ENCODE assay signal across 7 cellular contexts in genomic region chr1:16915627-16915973, GRCh38. TPM values are rescaled to one million over a fixed set of nuclear protein-coding genes. Genes with fewer than 3 reads are reported as not detected.
A peak's percentile ranks its signal among the peaks of the same experiment; 100 is the strongest.
DNase-seq lines count a peak whose midpoint lies in the region; ATAC-seq and TF ChIP-seq lines count a peak whose summit lies in the region.

No MANE protein-coding gene starts in this region.

- H3K27ac Mint-ChIP-seq in Caco-2 (ENCODE audit: unreplicated experiment): no peak overlapping the region
- peak overlapping the region; percentile 68 for H3K27ac Mint-ChIP-seq in activated T-helper 2 cell treated with anti-CD3 and anti-CD28 coated beads, Interferon-gamma antibody, Interleukin-2, Interleukin-4, amounts not matched to agents 10 μg/mL and 5 μg/mL and 100 μg/mL, durations not matched to agents 14 hours and 24 hours and 36 hours
- H3K27ac Mint-ChIP-seq in naive B cell: peak overlapping the region in 2 of 6 donors; percentile 70 to 90

- H3K4me3 Mint-ChIP-seq in Caco-2 (ENCODE audit: unreplicated experiment) (peak overlapping the region; percentile 85), naive B cell (peak overlapping the region; percentile 87 to 96 (median 92))
- peak overlapping the region; percentile 90 for H3K4me3 Mint-ChIP-seq in activated T-helper 2 cell treated with anti-CD3 and anti-CD28 coated beads, Interferon-gamma antibody, Interleukin-2, Interleukin-4, amounts not matched to agents 10 μg/mL and 5 μg/mL and 100 μg/mL, durations not matched to agents 14 hours and 24 hours and 36 hours (ENCODE audit: low read depth)

- TF ChIP-seq CTCF in Caco-2 (IDR thresholded peaks at IDR 0.05; ENCODE audit: insufficient read depth in 1 of 2, low read depth in 1 of 2, low read length in 1 of 2, severe bottlenecking in 1 of 2, unreplicated experiment in 1 of 2): no peak

- intact Hi-C loops in Caco-2 (cut with micrococcal nuclease; ENCODE audit: unreplicated experiment): no loop called here
- intact Hi-C loops in activated T-helper 2 cell treated with anti-CD3 and anti-CD28 coated beads, Interferon-gamma antibody, Interleukin-2, Interleukin-4, amounts not matched to agents 10 μg/mL and 5 μg/mL and 100 μg/mL, durations not matched to agents 14 hours and 24 hours and 36 hours (cut with micrococcal nuclease): no loop called here

- H3K4me1 Mint-ChIP-seq in Caco-2 (ENCODE audit: low read depth, unreplicated experiment) (peaks cover 10% of the 10 kb centered on the region), naive B cell (peaks cover 29 to 41% (median 36%) of the 10 kb centered on the region in 3 donors)
- H3K4me1 Mint-ChIP-seq in activated T-helper 2 cell treated with anti-CD3 and anti-CD28 coated beads, Interferon-gamma antibody, Interleukin-2, Interleukin-4, amounts not matched to agents 10 μg/mL and 5 μg/mL and 100 μg/mL, durations not matched to agents 14 hours and 24 hours and 36 hours (ENCODE audit: low read depth): peaks cover 19% of the 10 kb centered on the region

- H3K4me1 ChIP-seq in Caco-2 (peaks cover 4% of the 10 kb centered on the region; the same call in 1 of the 2 replicates), neuronal stem cell (ENCODE audit: control insufficient read depth in 2 of 2, insufficient read depth in 1 of 2, low read depth in 1 of 2, low read length in 2 of 2) (peaks cover 5 to 6% of the 10 kb centered on the region in 2 donors)

- no peak overlapping the region for H3K4ac ChIP-seq in neuronal stem cell (ENCODE audit: low read length)

- no peak overlapping the region for H3K9ac ChIP-seq in neuronal stem cell (ENCODE audit: low read depth, low read length, poor library complexity)

- ATAC-seq in naive B cell (ENCODE audit: low read depth in 2 of 2): no peak
- ATAC-seq in HG03457 (IDR thresholded peaks at IDR 0.05; ENCODE audit: unreplicated experiment): no peak

- peaks cover 2% of the 10 kb centered on the region for H3K79me1 ChIP-seq in neuronal stem cell (ENCODE audit: low read depth, low read length)

- no CpG with 5 or more reads among the region's 4 CpGs for WGBS in neuronal stem cell (ENCODE audit: extremely low coverage in 2 of 2, insufficient read length in 2 of 2, insufficient replicate concordance in 1 of 2), 2 donors

- no peaks in the 10 kb centered on the region for H3K9me3 ChIP-seq in Caco-2
- no peaks in the 10 kb centered on the region for H3K9me3 ChIP-seq in neuronal stem cell (replicated peaks in 1 of 2; ENCODE audit: control insufficient read depth in 2 of 2, insufficient read depth in 1 of 2, low read depth in 1 of 2, low read length in 2 of 2)

- H3K14ac ChIP-seq in neuronal stem cell (ENCODE audit: low read length): no peak overlapping the region

- no peak overlapping the region for H3K18ac ChIP-seq in neuronal stem cell (ENCODE audit: low read length)

- BruUV-seq in Caco-2 (replicated peaks; lab: Mats Ljungman, UMichigan): no TSS peak

- peaks cover 6% of the 10 kb centered on the region for H3K36me3 Mint-ChIP-seq in Caco-2 (ENCODE audit: insufficient read depth, unreplicated experiment)
- H3K36me3 Mint-ChIP-seq in activated T-helper 2 cell treated with anti-CD3 and anti-CD28 coated beads, Interferon-gamma antibody, Interleukin-2, Interleukin-4, amounts not matched to agents 10 μg/mL and 5 μg/mL and 100 μg/mL, durations not matched to agents 14 hours and 24 hours and 36 hours (ENCODE audit: low read depth): no peaks in the 10 kb centered on the region
- no peaks in the 10 kb centered on the region for H3K36me3 Mint-ChIP-seq in naive B cell

- CTCF ChIA-PET in Caco-2 (lab: Charles Lee): no interaction called here
- CTCF ChIA-PET in HEK293T (lab: Yijun Ruan, JAX): interaction anchor here (0.6 to 1.3 kb wide), 6 partner anchors 10 to 280 kb away, joined by 3 to 9 read pairs (median 5); no protein-coding TSS in a partner anchor

- no peak overlapping the region for H3K23ac ChIP-seq in neuronal stem cell (ENCODE audit: low read depth, low read length, poor library complexity)

- H4K91ac ChIP-seq in neuronal stem cell (ENCODE audit: low read depth, low read length, poor library complexity): no peak overlapping the region

- H3K9me3 Mint-ChIP-seq in Caco-2 (ENCODE audit: unreplicated experiment) (no peaks in the 10 kb centered on the region), naive B cell (no peaks in the 10 kb centered on the region)
- no peaks in the 10 kb centered on the region for H3K9me3 Mint-ChIP-seq in activated T-helper 2 cell treated with anti-CD3 and anti-CD28 coated beads, Interferon-gamma antibody, Interleukin-2, Interleukin-4, amounts not matched to agents 10 μg/mL and 5 μg/mL and 100 μg/mL, durations not matched to agents 14 hours and 24 hours and 36 hours

- no peak overlapping the region for H3K4me3 ChIP-seq in Caco-2 (ENCODE audit: low read depth, low read length)
- H3K4me3 ChIP-seq in neuronal stem cell (ENCODE audit: low read length in 2 of 2): no peak overlapping the region

- H2AFZ ChIP-seq in neuronal stem cell (ENCODE audit: low read length): no peak overlapping the region

- H2BK12ac ChIP-seq in neuronal stem cell (ENCODE audit: low read length): no peak overlapping the region

- H2AK5ac ChIP-seq in neuronal stem cell (ENCODE audit: low read depth, low read length): no peak overlapping the region

- H3K27me3 ChIP-seq in Caco-2 (replicated peaks; ENCODE audit: control insufficient read depth, insufficient read depth, low read length) (no peaks in the 10 kb centered on the region), neuronal stem cell (ENCODE audit: control insufficient read depth in 3 of 3, insufficient read depth in 3 of 3, low read depth in 1 of 3, low read length in 3 of 3) (no peaks in the 10 kb centered on the region)

- no peak overlapping the region for H2BK15ac ChIP-seq in neuronal stem cell (ENCODE audit: low read length)

- H4K8ac ChIP-seq in neuronal stem cell (ENCODE audit: low read depth, low read length): no peak overlapping the region

- H2BK5ac ChIP-seq in neuronal stem cell (ENCODE audit: low read length): no peak overlapping the region

- DNase-seq in Caco-2 (no peak), HEK293T (ENCODE audit: extremely low spot score) (no peak), naive B cell (no peak), neuronal stem cell (ENCODE audit: low spot score) (no peak), COLO668 (lab: John Stamatoyannopoulos, UW; ENCODE audit: unreplicated experiment) (no peak)
- no peak for DNase-seq in activated T-helper 2 cell treated with anti-CD3 and anti-CD28 coated beads, Interferon-gamma antibody, Interleukin-2, Interleukin-4, amounts not matched to agents 10 μg/mL and 5 μg/mL and 100 μg/mL, durations not matched to agents 14 hours and 24 hours and 36 hours (ENCODE audit: low spot score)

- no peaks in the 10 kb centered on the region for H3K27me3 Mint-ChIP-seq in Caco-2 (ENCODE audit: insufficient read depth, unreplicated experiment)
- peaks cover 7% of the 10 kb centered on the region for H3K27me3 Mint-ChIP-seq in activated T-helper 2 cell treated with anti-CD3 and anti-CD28 coated beads, Interferon-gamma antibody, Interleukin-2, Interleukin-4, amounts not matched to agents 10 μg/mL and 5 μg/mL and 100 μg/mL, durations not matched to agents 14 hours and 24 hours and 36 hours (ENCODE audit: low read depth)
- no peaks in the 10 kb centered on the region for H3K27me3 Mint-ChIP-seq in naive B cell

- POLR2A ChIA-PET in Caco-2 (lab: Charles Lee): no interaction called here
- POLR2A ChIA-PET in HEK293T (lab: Yijun Ruan, JAX): interaction anchor here (1.1 to 2.3 kb wide), 2 partner anchors 10 to 31 kb away, joined by 3 to 12 read pairs; no protein-coding TSS in a partner anchor

- H3K36me3 ChIP-seq in Caco-2 (ENCODE audit: control insufficient read depth, insufficient read depth, low read length) (no peaks in the 10 kb centered on the region), neuronal stem cell (replicated peaks in 1 of 2; ENCODE audit: control insufficient read depth in 2 of 2, insufficient read depth in 2 of 2, low read length in 2 of 2) (no peaks in the 10 kb centered on the region)

- no peak overlapping the region for H2BK120ac ChIP-seq in neuronal stem cell (ENCODE audit: low read depth, low read length)

- no peak overlapping the region for H3K27ac ChIP-seq in neuronal stem cell (replicated peaks; ENCODE audit: low read length)

- H3K4me2 ChIP-seq in neuronal stem cell (ENCODE audit: insufficient read depth, low read length, poor library complexity, severe bottlenecking): no peak overlapping the region

TF ChIP-seq in HEK293T, 16 proteins besides CTCF, POLR2A, EP300 and RAD21:
- no peak for TF ChIP-seq FOXA1 (IDR thresholded peaks at IDR 0.05)
- TF ChIP-seq SUZ12 (IDR thresholded peaks at IDR 0.05): no peak
- TF ChIP-seq PKNOX1 (IDR thresholded peaks at IDR 0.05): no peak
- no peak for TF ChIP-seq LEF1 (IDR thresholded peaks at IDR 0.05; ENCODE audit: borderline replicate concordance)
- no peak for TF ChIP-seq TARDBP (IDR thresholded peaks at IDR 0.05)
- no peak for TF ChIP-seq CTBP1 (IDR thresholded peaks at IDR 0.05; ENCODE audit: borderline replicate concordance)
- TF ChIP-seq ZNF384 (IDR thresholded peaks at IDR 0.05): 0 out of 2 replicates have a peak, but pooled peaks have one; percentile 34

RNA-seq across cellular contexts. Expression of gene CROCC, which starts 6.1 kb away (rescaled TPM):
- 7.6 and 9.1 TPM in 2 replicates for total RNA-seq in Caco-2 (2022)
- total RNA-seq in activated T-helper 2 cell treated with anti-CD3 and anti-CD28 coated beads, Interferon-gamma antibody, Interleukin-2, Interleukin-4, amounts not matched to agents 10 μg/mL and 5 μg/mL and 100 μg/mL, durations not matched to agents 14 hours and 24 hours and 36 hours: 25.7 and 28.6 TPM in 2 replicates
- polyA plus RNA-seq in naive B cell (ENCODE audit: low read depth in 6 of 6): 1 to 10 TPM; 1.4 to 4.0 (median 2.3) TPM
- 26.8 TPM for polyA plus RNA-seq in neuronal stem cell (2013, experiment 1 of 2)
- polyA plus RNA-seq in neuronal stem cell (2013, experiment 2 of 2): 24.4 TPM

RNA-seq across cellular contexts. Expression of gene RNU1-2, which starts 19.8 kb away (rescaled TPM):
- total RNA-seq in Caco-2 (2022): 1,622 and 1,638 TPM in 2 replicates
- 2,033 and 2,369 TPM in 2 replicates for total RNA-seq in activated T-helper 2 cell treated with anti-CD3 and anti-CD28 coated beads, Interferon-gamma antibody, Interleukin-2, Interleukin-4, amounts not matched to agents 10 μg/mL and 5 μg/mL and 100 μg/mL, durations not matched to agents 14 hours and 24 hours and 36 hours
- 10 to 100 TPM in 4 of 6 donors, not detected in 2; 27.4 to 56.9 (median 45.9) TPM for polyA plus RNA-seq in naive B cell (ENCODE audit: low read depth in 6 of 6)
- 14.3 TPM for polyA plus RNA-seq in neuronal stem cell (2013, experiment 1 of 2)
- 15.9 TPM for polyA plus RNA-seq in neuronal stem cell (2013, experiment 2 of 2)
